ENCODE assay signal across 8 cellular contexts in genomic region chr7:23597064-23597907, GRCh38. TPM values are rescaled to one million over a fixed set of nuclear protein-coding genes. Genes with fewer than 3 reads are reported as not detected.
DNase-seq lines count a peak whose midpoint lies in the region; ATAC-seq and TF ChIP-seq lines count a peak whose summit lies in the region.

Gene CCDC126 (plus strand): TSS chr7:23597382. CDS start chr7:23611316, 13,934 bp downstream.

- peak within 1 kb of the TSS; percentile 65 for H2AFZ ChIP-seq in neuron (ENCODE audit: low read depth, low read length)

- no peaks in the 10 kb centered on the region for H3K27me3 ChIP-seq in RWPE2 (ENCODE audit: insufficient read depth, poor library complexity, severe bottlenecking)
- H3K27me3 ChIP-seq in neuron (ENCODE audit: insufficient read depth, low read length): no peaks in the 10 kb centered on the region

- peak; percentile 92 for ATAC-seq in RWPE2 (ENCODE audit: low read depth)

- H3K36me3 ChIP-seq in RWPE2 (ENCODE audit: low read depth) (no peaks in the 10 kb centered on the region), neuron (ENCODE audit: insufficient read depth, low read length) (no peaks in the 10 kb centered on the region)

- peak within 1 kb of the TSS; percentile 60 for H3K27ac ChIP-seq in RWPE2 (ENCODE audit: poor library complexity, severe bottlenecking)

- H3K9me3 ChIP-seq in RWPE2 (ENCODE audit: severe bottlenecking) (no peaks in the 10 kb centered on the region), neuron (ENCODE audit: low read length) (no peaks in the 10 kb centered on the region)

- H3K4me3 ChIP-seq in LNCaP clone FGC (ENCODE audit: low read depth, low read length) (peak within 1 kb of the TSS; percentile 92), RWPE2 (ENCODE audit: severe bottlenecking) (peak within 1 kb of the TSS; percentile 71), neuron (ENCODE audit: low read length) (peak within 1 kb of the TSS; percentile 73)

- TF ChIP-seq CTCF in LNCaP clone FGC (IDR thresholded peaks at IDR 0.05; ENCODE audit: control insufficient read depth, extremely low read depth, insufficient read depth): no peak
- no peak for TF ChIP-seq CTCF in RWPE2 (IDR thresholded peaks at IDR 0.05; ENCODE audit: poor library complexity, severe bottlenecking)

- H3K4me1 ChIP-seq in RWPE2 (ENCODE audit: insufficient read depth, poor library complexity, severe bottlenecking): peaks cover 6% of the 10 kb centered on the region
- H3K4me1 ChIP-seq in neuron (ENCODE audit: insufficient read depth, low read length): peaks cover 13% of the 10 kb centered on the region

- DNase-seq in ELF-1 (ENCODE audit: low read depth, low spot score): peak; percentile 97
- peak; percentile 96 for DNase-seq in H4 (ENCODE audit: low spot score)
- peak; percentile 71 for DNase-seq in LNCaP clone FGC (ENCODE audit: low read depth)
- DNase-seq in RWPE2 (ENCODE audit: low spot score): peak; percentile 89
- DNase-seq in activated gamma-delta T cell treated with anti-CD3 and anti-CD28 coated beads, Interleukin-2, amount 50 U/mL, for 16 hours (ENCODE audit: low read depth): peak; percentile 68
- peak; percentile 90 for DNase-seq in foreskin melanocyte
- peak; percentile 80 for DNase-seq in stromal cell of bone marrow (ENCODE audit: low read depth)

RNA-seq across cellular contexts. Expression of gene CCDC126, which starts in this region (rescaled TPM):
- 18.9 and 25.8 TPM in 2 replicates for total RNA-seq in H4 (2014; rRNA removed; shearing (Covaris generic))

Comparison
In these comparisons a context has a peak if more than half of its experiments do, and no peak if none do; other contexts are left out.
1. Peak in every context shown above with its lines: DNase-seq, ATAC-seq, H3K4me3 ChIP-seq and H3K27ac ChIP-seq.